ENCODE assay signal across 8 cellular contexts in the genomic region with DNA sequence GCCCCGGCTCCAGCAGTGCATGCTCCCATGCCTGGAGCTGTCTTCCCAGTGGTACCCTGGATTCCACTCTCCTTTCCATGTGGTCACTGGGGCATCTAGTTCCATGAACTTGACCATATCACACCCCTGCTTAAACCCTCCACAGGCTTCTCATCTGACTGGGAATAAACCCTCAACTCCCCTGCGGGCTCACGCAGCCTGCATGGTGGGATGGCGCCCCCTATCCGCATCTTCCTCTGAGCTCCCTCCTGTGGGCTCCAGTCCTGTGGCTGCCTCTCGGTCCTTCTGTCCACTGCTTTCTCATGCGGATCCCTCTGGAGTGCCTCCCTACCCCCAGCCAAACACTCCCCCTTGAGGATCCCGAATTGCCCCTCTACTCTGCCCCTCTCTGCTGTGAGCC. TPM values are rescaled to one million over a fixed set of nuclear protein-coding genes. Genes with fewer than 3 reads are reported as not detected.
DNase-seq lines count a peak whose midpoint lies in the region; ATAC-seq and TF ChIP-seq lines count a peak whose summit lies in the region.

No MANE protein-coding gene starts in this region.

- 67% methylated on average over 8 of the region's 8 CpGs for WGBS in hepatocyte (ENCODE audit: low lambda C conversion rate, missing lambda C conversion rate)

- H3K4me3 ChIP-seq in H7 (ENCODE audit: insufficient read depth, low read depth, low read length) (no peak overlapping the region), hepatocyte (no peak overlapping the region)

- H3K4me1 ChIP-seq in hepatocyte (ENCODE audit: insufficient read depth) = peaks cover 15% of the 10 kb centered on the region

- peak; percentile 56 for DNase-seq in COLO829 (ENCODE audit: low spot score)
- peak; percentile 92 for DNase-seq in H7
- peak; percentile 49 for DNase-seq in hepatocyte (ENCODE audit: low spot score)
- DNase-seq in midbrain (lab: John Stamatoyannopoulos, UW) = no peak
- DNase-seq in AG08395 (ENCODE audit: low spot score) = no peak
- DNase-seq in effector CD8-positive, alpha-beta T cell (lab: John Stamatoyannopoulos, UW) = no peak

- no peaks in the 10 kb centered on the region for H3K9me3 ChIP-seq in hepatocyte (ENCODE audit: low read depth)

- no peak for ATAC-seq in GM21390 (IDR thresholded peaks at IDR 0.05; ENCODE audit: unreplicated experiment)

- no peaks in the 10 kb centered on the region for H3K9me2 ChIP-seq in hepatocyte (replicated peaks; ENCODE audit: insufficient read depth)

- no peaks in the 10 kb centered on the region for H4K20me1 ChIP-seq in hepatocyte (ENCODE audit: insufficient read depth, poor library complexity, severe bottlenecking)

- no peak overlapping the region for H3K4me2 ChIP-seq in hepatocyte

- H3K27ac ChIP-seq in VCaP = no peak overlapping the region
- H3K27ac ChIP-seq in hepatocyte = no peak overlapping the region

- no peaks in the 10 kb centered on the region for H3K79me2 ChIP-seq in hepatocyte

- H2AFZ ChIP-seq in hepatocyte = no peak overlapping the region

- peak; percentile 55 for TF ChIP-seq CTCF in VCaP (conservative IDR thresholded peaks at IDR 0.05)
- peak; percentile 36 for TF ChIP-seq CTCF in hepatocyte (IDR thresholded peaks at IDR 0.05; ENCODE audit: poor library complexity)

- H3K27me3 ChIP-seq in H7 (ENCODE audit: control insufficient read depth, insufficient read depth, low read length) = no peaks in the 10 kb centered on the region
- no peaks in the 10 kb centered on the region for H3K27me3 ChIP-seq in hepatocyte

- no peaks in the 10 kb centered on the region for H3K36me3 ChIP-seq in H7 (replicated peaks; ENCODE audit: control insufficient read depth, insufficient read depth, low read length)
- no peaks in the 10 kb centered on the region for H3K36me3 ChIP-seq in hepatocyte (replicated peaks; ENCODE audit: insufficient read depth, low read depth)

RNA-seq across cellular contexts. Expression of gene TTLL12, which starts 41.4 kb away (rescaled TPM):
- 90.5 and 100 TPM in 2 replicates for total RNA-seq in H7 (2014; rRNA removed; shearing (Covaris generic))
- total RNA-seq in hepatocyte = 39.6 and 40.9 TPM in 2 replicates
- 41.9 and 50.3 TPM in 2 replicates for polyA plus RNA-seq in hepatocyte

Comparison
In these comparisons a context has a peak if more than half of its experiments do, and no peak if none do; other contexts are left out.
1. DNase-seq: peak in COLO829 (single experiment), H7 (single experiment) and hepatocyte (single experiment); none in midbrain (single experiment), AG08395 (single experiment) and effector CD8-positive, alpha-beta T cell (single experiment).